In the genomic region with DNA sequence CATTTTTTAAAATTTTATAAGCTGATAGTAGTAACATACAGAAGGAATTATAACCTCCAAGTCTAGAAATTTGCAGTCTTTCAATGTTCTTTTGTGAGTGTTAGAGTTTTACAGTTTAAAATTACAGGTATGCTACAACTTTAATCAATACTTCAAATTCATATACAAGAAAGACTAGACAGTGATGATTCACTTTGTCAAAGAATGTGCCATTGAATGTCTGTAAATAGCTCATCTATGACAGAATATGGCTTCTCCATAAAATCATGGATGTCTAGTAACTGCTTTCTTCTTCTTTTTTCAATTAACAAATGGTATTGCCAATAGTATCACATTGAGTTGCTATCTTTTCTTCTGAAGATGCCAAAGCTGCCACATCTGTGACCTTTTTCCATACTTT, we compare ENCODE assay signal across 27 cellular contexts.
"Had no signal": no experiment of that assay in that cellular context is flagged by ENCODE, and none has a peak within 500 bp of the region (broad histone marks: within the 10 kb centered on the region; RNA-seq: fewer than 3 reads in every experiment).

No MANE protein-coding gene starts in this region.

- DNase-seq: activated CD4-positive, alpha-beta memory T cell treated with anti-CD3 and anti-CD28 coated beads, Interleukin-2, amount 10 ng/mL, durations not matched to agents 7 days and 5 days; activated CD4-positive, alpha-beta T cell treated with anti-CD3 and anti-CD28 coated beads for 1 hour; activated CD4-positive, alpha-beta T cell treated with anti-CD3 and anti-CD28 coated beads for 4 hours; activated CD4-positive, alpha-beta T cell treated with anti-CD3 and anti-CD28 coated beads, Interleukin-2, amount 10 ng/mL, durations not matched to agents 7 days and 5 days; activated CD4-positive, alpha-beta T cell treated with anti-CD3 and anti-CD28 coated beads, Interleukin-2, amount 50 U/mL, for 4 hours; activated effector memory CD4-positive, alpha-beta T cell treated with Interleukin-2 at 50 U/mL for 16 hours; activated gamma-delta T cell treated with Interleukin-2 at 50 U/mL for 16 hours; activated naive CD4-positive, alpha-beta T cell treated with anti-CD3 and anti-CD28 coated beads, Interleukin-2, amount 50 U/mL, for 16 hours; activated naive CD4-positive, alpha-beta T cell treated with Interleukin-2 at 50 U/mL for 16 hours; activated T-cell treated with anti-CD3 and anti-CD28 coated beads, Interleukin-2, amount 50 U/mL, for 4 hours; amniotic stem cell; anterior cingulate cortex; body of pancreas; caudate nucleus; effector CD8-positive, alpha-beta T cell; foreskin fibroblast; head of caudate nucleus; T-helper 2 cell had no signal

- H3K4me3 ChIP-seq: body of pancreas had no signal

- H3K9me3 Mint-ChIP-seq: activated CD4-positive, alpha-beta memory T cell treated with anti-CD3 and anti-CD28 coated beads, Interleukin-2, amount 10 ng/mL, durations not matched to agents 7 days and 5 days; activated CD4-positive, alpha-beta T cell treated with anti-CD3 and anti-CD28 coated beads, Interleukin-2, amount 10 ng/mL, durations not matched to agents 7 days and 5 days; activated T-cell treated with anti-CD3 and anti-CD28 coated beads, Interleukin-2, amount 50 U/mL, for 4 hours; activated T-helper 17 cell treated with anti-CD3 and anti-CD28 coated beads, Interleukin-2, amount 50 U/mL, for 72 hours; WTC11 had no signal

- H3K36me3 Mint-ChIP-seq: activated naive CD8-positive, alpha-beta T cell; WTC11 had no signal

- FAIRE-seq: colon, endothelial cell of umbilical vein, frontal cortex, TTC549 had no signal

- H3K27ac Mint-ChIP-seq: activated CD4-positive, alpha-beta memory T cell treated with anti-CD3 and anti-CD28 coated beads, Interleukin-2, amount 10 ng/mL, durations not matched to agents 7 days and 5 days; activated CD4-positive, alpha-beta T cell treated with anti-CD3 and anti-CD28 coated beads, Interleukin-2, amount 10 ng/mL, durations not matched to agents 7 days and 5 days; activated naive CD8-positive, alpha-beta T cell; activated T-helper 17 cell treated with anti-CD3 and anti-CD28 coated beads, Interleukin-2, amount 50 U/mL, for 72 hours; WTC11 had no signal

- H3K4me3 Mint-ChIP-seq: activated CD4-positive, alpha-beta memory T cell treated with anti-CD3 and anti-CD28 coated beads, Interleukin-2, amount 10 ng/mL, durations not matched to agents 7 days and 5 days; activated CD4-positive, alpha-beta T cell treated with anti-CD3 and anti-CD28 coated beads, Interleukin-2, amount 10 ng/mL, durations not matched to agents 7 days and 5 days; activated naive CD8-positive, alpha-beta T cell; activated T-cell treated with anti-CD3 and anti-CD28 coated beads, Interleukin-2, amount 50 U/mL, for 4 hours; activated T-helper 17 cell treated with anti-CD3 and anti-CD28 coated beads, Interleukin-2, amount 50 U/mL, for 72 hours; WTC11 had no signal

- H3K9me3 ChIP-seq: body of pancreas had no signal

- H3K4me1 Mint-ChIP-seq: activated T-helper 17 cell treated with anti-CD3 and anti-CD28 coated beads, Interleukin-2, amount 50 U/mL, for 72 hours had no signal

- ATAC-seq: activated T-cell treated with anti-CD3 and anti-CD28 coated beads, Interleukin-2, amount 50 U/mL, for 4 hours; activated T-helper 17 cell treated with anti-CD3 and anti-CD28 coated beads, Interleukin-2, amount 50 U/mL, for 72 hours; body of pancreas; esophagus mucosa; WTC11 had no signal

- H3K27me3 Mint-ChIP-seq: activated naive CD8-positive, alpha-beta T cell; activated T-helper 17 cell treated with anti-CD3 and anti-CD28 coated beads, Interleukin-2, amount 50 U/mL, for 72 hours had no signal

- H3K27me3 ChIP-seq: body of pancreas had no signal

- H3K27ac ChIP-seq: body of pancreas, VCaP had no signal
